In the genomic region with DNA sequence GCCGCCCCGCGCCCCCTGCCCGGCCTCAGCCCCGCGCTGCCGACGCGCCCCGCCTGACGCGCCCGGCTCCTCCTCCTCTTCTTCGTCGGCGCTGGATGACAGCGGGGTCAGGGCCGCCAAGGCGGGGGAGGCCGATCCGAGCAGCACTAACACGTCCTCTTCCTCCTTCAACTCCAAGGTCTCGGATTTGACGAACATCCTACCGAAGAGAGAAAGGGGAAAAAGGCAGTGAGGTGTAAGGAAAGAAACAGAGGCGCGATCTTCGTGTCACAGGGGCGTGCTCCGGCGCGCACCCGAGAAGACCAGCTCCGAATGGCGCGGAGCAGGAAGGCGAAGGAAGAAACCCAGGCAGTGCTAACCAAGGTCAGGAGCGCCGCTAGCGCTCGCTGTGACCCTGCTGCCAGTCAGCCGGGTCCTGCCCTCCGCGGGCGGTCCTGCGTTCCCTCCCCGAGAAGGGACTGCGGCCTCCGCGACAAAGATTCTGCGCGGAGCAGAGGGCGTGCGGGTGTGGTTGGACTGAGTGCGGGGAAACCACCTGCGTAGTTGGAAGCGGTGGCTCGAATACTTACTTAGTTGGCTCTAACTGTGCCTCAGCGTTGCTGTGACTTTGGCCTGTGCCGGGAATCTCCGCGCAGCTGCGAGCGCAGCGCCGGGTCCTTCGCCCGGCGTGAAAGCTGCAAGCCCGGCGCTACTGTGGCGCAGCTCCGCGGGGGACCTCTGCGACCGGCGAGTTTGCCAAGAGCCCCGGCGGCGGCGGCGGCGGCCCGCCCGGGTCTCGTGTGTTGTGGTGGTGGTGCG, we compare ENCODE assay signal across 8 cellular contexts. TPM values are rescaled to one million over a fixed set of nuclear protein-coding genes. Genes with fewer than 3 reads are reported as not detected.
A peak's percentile ranks its signal among the peaks of the same experiment; 100 is the strongest.
DNase-seq lines count a peak whose midpoint lies in the region; ATAC-seq and TF ChIP-seq lines count a peak whose summit lies in the region.

No MANE protein-coding gene starts in this region.

- peaks cover 12 to 29% of the 10 kb centered on the region in 2 donors for H3K36me3 Mint-ChIP-seq in naive B cell

- ATAC-seq in GM21390 (IDR thresholded peaks at IDR 0.05; ENCODE audit: unreplicated experiment) (peak; percentile 36), HG03571 (IDR thresholded peaks at IDR 0.05; ENCODE audit: unreplicated experiment) (peak; percentile 34), naive B cell (ENCODE audit: low read depth in 2 of 2) (peak; percentile 68)

- H3K9me3 Mint-ChIP-seq in naive B cell, result peaks cover 0 to 41% (median 9%) of the 10 kb centered on the region in 7 donors

- no peak for TF ChIP-seq POLR2A in erythroblast (IDR thresholded peaks at IDR 0.05; ENCODE audit: low read length)

- peak overlapping the region in 4 of 6 donors; percentile 34 to 97 (median 82) for H3K27ac Mint-ChIP-seq in naive B cell

- H3K4me3 Mint-ChIP-seq in naive B cell, result peak overlapping the region; percentile 81 to 99 (median 94)

- DNase-seq in DMS 273 (lab: John Stamatoyannopoulos, UW; ENCODE audit: unreplicated experiment) (peak; percentile 80), DMS 273 treated with DMSO at 0.1 percent for 48 hours (lab: John Stamatoyannopoulos, UW) (no peak), T1000 (lab: John Stamatoyannopoulos, UW) (peak; percentile 48), erythroblast (lab: John Stamatoyannopoulos, UW) (peak; percentile 47), naive B cell (peak; percentile 44)
- DNase-seq in effector CD8-positive, alpha-beta T cell (lab: John Stamatoyannopoulos, UW), result no peak

- peaks cover 46 to 57% (median 51%) of the 10 kb centered on the region in 3 donors for H3K4me1 Mint-ChIP-seq in naive B cell

- peaks cover 85 to 94% (median 89%) of the 10 kb centered on the region in 3 donors for H3K27me3 Mint-ChIP-seq in naive B cell

RNA-seq across cellular contexts. Expression of gene NEUROG2, which starts 0.5 kb away (rescaled TPM):
- polyA plus RNA-seq in naive B cell (ENCODE audit: low read depth in 6 of 6), result not detected

Comparison
In these comparisons a context has a peak if more than half of its experiments do, and no peak if none do; other contexts are left out.
1. DNase-seq: peak in DMS 273 (single experiment), T1000 (single experiment), erythroblast (2 of 2) and naive B cell (single experiment); none in DMS 273 treated with DMSO at 0.1 percent for 48 hours (single experiment) and effector CD8-positive, alpha-beta T cell (single experiment).
2. Peak in every context shown above with its lines, with median percentiles within 50 percentile points of each other: ATAC-seq.